8 cellular contexts compared by ENCODE assay signal in the genomic region with DNA sequence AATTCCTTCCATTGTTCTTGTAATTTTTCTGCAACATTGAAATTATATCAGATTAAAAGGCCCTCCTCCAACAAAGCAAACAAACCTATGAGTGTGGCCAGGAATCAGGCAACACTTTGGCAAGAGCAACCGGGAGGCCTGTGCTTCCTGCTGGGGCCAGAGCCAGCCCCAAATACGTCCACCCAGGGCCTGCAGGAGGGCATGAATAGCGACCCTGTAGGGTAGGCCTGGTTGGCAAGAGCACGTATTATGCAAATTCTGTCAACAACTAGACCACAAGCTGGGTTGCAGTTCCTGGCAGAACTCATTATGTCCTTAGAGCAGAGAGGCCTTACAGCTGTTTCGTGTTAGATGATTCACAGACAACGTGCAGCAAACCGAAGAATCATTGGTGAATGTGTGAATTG. TPM values are rescaled to one million over a fixed set of nuclear protein-coding genes. Genes with fewer than 3 reads are reported as not detected.
DNase-seq lines count a peak whose midpoint lies in the region; ATAC-seq and TF ChIP-seq lines count a peak whose summit lies in the region.

No MANE protein-coding gene starts in this region.

- intact Hi-C loops in PC-9 (cut with micrococcal nuclease; ENCODE audit: unreplicated experiment) (no loop called here), left cardiac atrium (cut with DNase I) (loop anchor here in 1 of 2 donors (5.0 kb wide), 1 partner anchor 35 kb away; no protein-coding TSS in a partner anchor)

- no TSS peak for BruUV-seq in PC-9 (replicated peaks; lab: Mats Ljungman, UMichigan)

- POLR2A ChIA-PET in PC-9 (lab: Charles Lee; ENCODE audit: unreplicated experiment) = interaction anchor here (0.6 kb wide), 1 partner anchor 12 kb away, joined by 32 read pairs; no protein-coding TSS in a partner anchor
- POLR2A ChIA-PET in activated naive CD8-positive, alpha-beta T cell treated with anti-CD3 and anti-CD28 coated beads, Interleukin-2, amount 10 ng/mL, durations not matched to agents 7 days and 5 days (lab: Charles Lee) = interaction anchor here (0.9 to 4.0 kb wide), 7 partner anchors 7 to 89 kb away, joined by 3 to 55 read pairs (median 8); a partner anchor contains a TSS

- H3K4me2 ChIP-seq in PC-9 = peak overlapping the region; percentile 80

- no peaks in the 10 kb centered on the region for H3K9me2 ChIP-seq in PC-9 (ENCODE audit: insufficient read depth)

- peaks cover 73% of the 10 kb centered on the region for H3K4me1 ChIP-seq in PC-9 (replicated peaks; ENCODE audit: insufficient read depth)

- ATAC-seq in GM21526 (IDR thresholded peaks at IDR 0.05; ENCODE audit: low FRiP score, unreplicated experiment) = peak; percentile 65
- peak; percentile 63 for ATAC-seq in activated naive CD8-positive, alpha-beta T cell treated with anti-CD3 and anti-CD28 coated beads, Interleukin-2, amount 10 ng/mL, durations not matched to agents 7 days and 5 days (ENCODE audit: low read depth)
- ATAC-seq in left cardiac atrium = peak; percentile 87 to 93

- H3K79me2 ChIP-seq in PC-9 (ENCODE audit: low read depth) = no peaks in the 10 kb centered on the region

- peaks cover 70% of the 10 kb centered on the region for H3F3A ChIP-seq in PC-9 (ENCODE audit: insufficient read depth, low read depth)

- H4K20me1 ChIP-seq in PC-9 (ENCODE audit: insufficient read depth) = no peaks in the 10 kb centered on the region

- H3K27ac Mint-ChIP-seq in activated naive CD8-positive, alpha-beta T cell treated with anti-CD3 and anti-CD28 coated beads, Interleukin-2, amount 10 ng/mL, durations not matched to agents 7 days and 5 days = peak overlapping the region; percentile 99
- H3K27ac Mint-ChIP-seq in progenitor cell of endocrine pancreas = peak overlapping the region; percentile 99

- TF ChIP-seq CTCF in PC-9 (conservative IDR thresholded peaks at IDR 0.05) = no peak
- TF ChIP-seq CTCF in progenitor cell of endocrine pancreas (IDR thresholded peaks at IDR 0.05; ENCODE audit: unreplicated experiment) = no peak

- peaks cover 7% of the 10 kb centered on the region; the same call in 1 of the 2 replicates for H3K9me3 ChIP-seq in PC-9 (ENCODE audit: insufficient read depth, low read depth)

- H3K36me3 ChIP-seq in PC-9 (ENCODE audit: low read depth) = no peaks in the 10 kb centered on the region

- H3K27me3 Mint-ChIP-seq in activated naive CD8-positive, alpha-beta T cell treated with anti-CD3 and anti-CD28 coated beads, Interleukin-2, amount 10 ng/mL, durations not matched to agents 7 days and 5 days = no peaks in the 10 kb centered on the region
- no peaks in the 10 kb centered on the region for H3K27me3 Mint-ChIP-seq in progenitor cell of endocrine pancreas

- DNase-seq in ELR (ENCODE audit: low read depth) = peak; percentile 86
- DNase-seq in HT1080 (ENCODE audit: low read depth) = peak; percentile 79
- peak; percentile 89 to 97 for DNase-seq in PC-9
- DNase-seq in activated naive CD8-positive, alpha-beta T cell treated with anti-CD3 and anti-CD28 coated beads, Interleukin-2, amount 10 ng/mL, durations not matched to agents 7 days and 5 days = peak; percentile 52
- DNase-seq in left cardiac atrium = peak; percentile 81
- DNase-seq in progenitor cell of endocrine pancreas (ENCODE audit: low spot score, unreplicated experiment) = no peak
- no peak for DNase-seq in 8988T

- H2AFZ ChIP-seq in PC-9 = no peak overlapping the region

- peak overlapping the region; percentile 99 for H3K27ac ChIP-seq in PC-9

- H3K4me1 Mint-ChIP-seq in activated naive CD8-positive, alpha-beta T cell treated with anti-CD3 and anti-CD28 coated beads, Interleukin-2, amount 10 ng/mL, durations not matched to agents 7 days and 5 days = peaks cover 60% of the 10 kb centered on the region
- peaks cover 26% of the 10 kb centered on the region for H3K4me1 Mint-ChIP-seq in progenitor cell of endocrine pancreas (ENCODE audit: low read depth)

- peak overlapping the region; percentile 70 for H3K4me3 Mint-ChIP-seq in activated naive CD8-positive, alpha-beta T cell treated with anti-CD3 and anti-CD28 coated beads, Interleukin-2, amount 10 ng/mL, durations not matched to agents 7 days and 5 days
- no peak overlapping the region for H3K4me3 Mint-ChIP-seq in progenitor cell of endocrine pancreas (ENCODE audit: low read depth)

- no peaks in the 10 kb centered on the region for H3K27me3 ChIP-seq in PC-9 (ENCODE audit: insufficient read depth, low read depth)

- H3K36me3 Mint-ChIP-seq in activated naive CD8-positive, alpha-beta T cell treated with anti-CD3 and anti-CD28 coated beads, Interleukin-2, amount 10 ng/mL, durations not matched to agents 7 days and 5 days = peaks cover 16% of the 10 kb centered on the region
- H3K36me3 Mint-ChIP-seq in progenitor cell of endocrine pancreas (ENCODE audit: insufficient read depth) = no peaks in the 10 kb centered on the region

- peak overlapping the region; percentile 52; the same call in 1 of the 2 replicates for H3K4me3 ChIP-seq in PC-9

- CTCF ChIA-PET in PC-9 (lab: Charles Lee) = interaction anchor here (0.6 kb wide), 1 partner anchor 22 kb away, joined by 3 read pairs; no protein-coding TSS in a partner anchor

- H3K9me3 Mint-ChIP-seq in activated naive CD8-positive, alpha-beta T cell treated with anti-CD3 and anti-CD28 coated beads, Interleukin-2, amount 10 ng/mL, durations not matched to agents 7 days and 5 days = peaks cover 12% of the 10 kb centered on the region
- peaks cover 4% of the 10 kb centered on the region for H3K9me3 Mint-ChIP-seq in progenitor cell of endocrine pancreas (ENCODE audit: low read depth)

RNA-seq across cellular contexts. Expression of a gene that starts 26.9 kb away (rescaled TPM):
- total RNA-seq in HT1080 (2014; rRNA removed; shearing (Covaris generic)) = 53.8 and 69.3 TPM in 2 replicates
- 64.0 and 72.8 TPM in 2 replicates for polyA plus RNA-seq in HT1080 (2015; cell fraction: cytosol; rRNA removed)
- polyA plus RNA-seq in HT1080 (2015; cell fraction: nucleus; rRNA removed) = 56.5 and 67.4 TPM in 2 replicates
- total RNA-seq in PC-9 (2021) (122 and 142 TPM in 2 replicates), left cardiac atrium (100 to 1,000 TPM; 121 to 159 TPM), progenitor cell of endocrine pancreas (27.0 and 49.3 TPM in 2 replicates)
- 100 to 1,000 TPM; 115 to 119 TPM for total RNA-seq in activated naive CD8-positive, alpha-beta T cell treated with anti-CD3 and anti-CD28 coated beads, Interleukin-2, amount 10 ng/mL, durations not matched to agents 7 days and 5 days

RNA-seq across cellular contexts. Expression of a gene that starts 50.7 kb away (rescaled TPM):
- 28.8 and 55.3 TPM in 2 replicates for total RNA-seq in HT1080 (2014; rRNA removed; shearing (Covaris generic))
- polyA plus RNA-seq in HT1080 (2015; cell fraction: cytosol; rRNA removed) = 137 and 166 TPM in 2 replicates
- polyA plus RNA-seq in HT1080 (2015; cell fraction: nucleus; rRNA removed) = 145 and 146 TPM in 2 replicates
- total RNA-seq in PC-9 (2021) (54.3 and 79.7 TPM in 2 replicates), left cardiac atrium (10 to 100 TPM; 59.9 to 79.5 TPM), progenitor cell of endocrine pancreas (139 and 140 TPM in 2 replicates)
- 10 to 100 TPM; 87.1 to 87.3 TPM for total RNA-seq in activated naive CD8-positive, alpha-beta T cell treated with anti-CD3 and anti-CD28 coated beads, Interleukin-2, amount 10 ng/mL, durations not matched to agents 7 days and 5 days

Comparison
In these comparisons a context has a peak if more than half of its experiments do, and no peak if none do; other contexts are left out.
1. DNase-seq: peak in ELR (single experiment), HT1080 (single experiment), PC-9 (2 of 2), activated naive CD8-positive, alpha-beta T cell treated with anti-CD3 and anti-CD28 coated beads, Interleukin-2, amount 10 ng/mL, durations not matched to agents 7 days and 5 days (single experiment) and left cardiac atrium (single experiment); none in progenitor cell of endocrine pancreas (single experiment) and 8988T (single experiment).
2. Peak in every context shown above with its lines, with median percentiles within 50 percentile points of each other: ATAC-seq.